ENCODE assay signal across 10 cellular contexts in the genomic region with DNA sequence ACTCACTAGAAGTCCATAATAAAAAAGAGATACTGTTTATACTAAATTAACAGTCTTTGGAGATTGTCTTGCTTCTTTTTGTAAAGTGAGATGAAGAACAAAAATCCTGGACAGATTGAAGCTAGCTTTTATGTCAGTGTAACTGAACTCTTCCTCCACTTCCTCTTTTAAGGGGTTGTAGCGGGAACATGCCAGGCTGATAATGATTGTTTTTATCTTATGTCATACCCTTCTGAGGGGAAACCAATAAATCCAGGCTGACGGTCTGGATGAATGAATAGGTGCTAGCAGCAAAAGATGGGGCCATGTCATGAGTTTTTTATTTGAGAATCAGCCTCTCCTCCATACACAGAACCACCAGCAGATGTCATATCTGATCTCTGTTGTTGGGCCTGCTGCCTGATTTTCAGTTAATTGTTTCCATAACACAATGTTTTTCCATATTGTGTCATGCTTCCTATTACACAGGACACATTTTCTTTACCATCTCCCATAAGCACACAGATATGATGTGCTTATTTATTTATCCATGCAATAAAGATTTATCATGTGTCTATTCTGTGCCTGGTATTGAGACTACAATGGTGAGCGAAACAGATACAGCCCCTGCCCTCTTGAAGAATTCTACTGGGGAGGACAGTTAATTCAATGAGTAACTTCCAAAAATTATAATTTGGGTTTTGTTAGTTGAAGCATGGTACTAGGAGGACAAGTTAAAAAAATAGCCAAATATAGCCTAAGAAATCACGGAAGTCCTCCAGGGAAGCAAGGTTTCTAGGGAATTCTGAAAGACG. TPM values are rescaled to one million over a fixed set of nuclear protein-coding genes. Genes with fewer than 3 reads are reported as not detected.
DNase-seq lines count a peak whose midpoint lies in the region; ATAC-seq, FAIRE-seq and TF ChIP-seq lines count a peak whose summit lies in the region.
"Had no signal": no experiment of that assay in that cellular context is flagged by ENCODE, and none has a peak within 500 bp of the region (broad histone marks: within the 10 kb centered on the region; RNA-seq: fewer than 3 reads in every experiment).

No MANE protein-coding gene starts in this region.

- peaks cover under 1% of the 10 kb centered on the region for H3K4me1 ChIP-seq in Loucy (ENCODE audit: insufficient read depth, low read length, poor library complexity, severe bottlenecking)
- no peaks in the 10 kb centered on the region for H3K4me1 ChIP-seq in kidney (ENCODE audit: control insufficient read depth in 1 of 2, insufficient read depth in 1 of 2, low read depth in 1 of 2, low read length in 2 of 2)
- H3K4me1 ChIP-seq in mesenchymal stem cell (ENCODE audit: control insufficient read depth, insufficient read depth, low read depth, low read length): no peaks in the 10 kb centered on the region

- H3K23ac ChIP-seq in mesenchymal stem cell (ENCODE audit: low read length in 2 of 2): no peak overlapping the region

- H3K27ac ChIP-seq in kidney (ENCODE audit: low read depth in 2 of 2, low read length in 2 of 2) (no peak overlapping the region), mesenchymal stem cell (ENCODE audit: low read length, poor library complexity, severe bottlenecking) (no peak overlapping the region)

- no peak overlapping the region for H2BK5ac ChIP-seq in mesenchymal stem cell (ENCODE audit: low read depth, low read length, poor library complexity, severe bottlenecking)

- H3K9me2 ChIP-seq in Loucy (replicated peaks; ENCODE audit: low read depth, low read length): no peaks in the 10 kb centered on the region

- H3K4me3 ChIP-seq in Loucy (ENCODE audit: low read length, poor library complexity, severe bottlenecking): no peak overlapping the region
- H3K4me3 ChIP-seq in kidney (ENCODE audit: low read length in 2 of 2): no peak overlapping the region
- H3K4me3 ChIP-seq in mesenchymal stem cell (ENCODE audit: insufficient read depth in 1 of 2, low read depth in 1 of 2, low read length in 2 of 2): no peak overlapping the region

- H3K36me3 ChIP-seq in Loucy (ENCODE audit: insufficient read depth, low read length) (no peaks in the 10 kb centered on the region), kidney (ENCODE audit: control insufficient read depth in 1 of 2, insufficient read depth in 2 of 2, low read length in 2 of 2) (no peaks in the 10 kb centered on the region), mesenchymal stem cell (ENCODE audit: control insufficient read depth in 1 of 2, insufficient read depth in 2 of 2, low read depth in 1 of 2, low read length in 2 of 2) (no peaks in the 10 kb centered on the region)

- H3K4me2 ChIP-seq in Loucy (ENCODE audit: low read depth, low read length, poor library complexity, severe bottlenecking) (no peak overlapping the region), mesenchymal stem cell (ENCODE audit: low read length, poor library complexity, severe bottlenecking) (no peak overlapping the region)

- no peak overlapping the region for H4K91ac ChIP-seq in mesenchymal stem cell (ENCODE audit: low read length)

- no peak overlapping the region for H2BK120ac ChIP-seq in mesenchymal stem cell (ENCODE audit: low read depth, low read length)

- FAIRE-seq in kidney (lab: Jason Lieb, UNC): no peak

- DNase-seq in DMS79 (lab: John Stamatoyannopoulos, UW): peak; percentile 19
- peak; percentile 56 for DNase-seq in SK-N-DZ (ENCODE audit: low spot score)
- DNase-seq in kidney: no peak
- no peak for DNase-seq in hippocampal formation (lab: John Stamatoyannopoulos, UW)
- DNase-seq in mesenchymal stem cell: no peak
- no peak for DNase-seq in nucleus accumbens (lab: John Stamatoyannopoulos, UW)
- DNase-seq: activated gamma-delta T cell, NCI-H226 had no signal

- no peaks in the 10 kb centered on the region for H3F3A ChIP-seq in Loucy (ENCODE audit: low read depth)

- H2AK5ac ChIP-seq in mesenchymal stem cell (ENCODE audit: low read length, severe bottlenecking): no peak overlapping the region

- no peak overlapping the region for H3K14ac ChIP-seq in mesenchymal stem cell (ENCODE audit: low read length in 2 of 2)

- WGBS in mesenchymal stem cell: 85% methylated on average over 5 of the region's 5 CpGs

- H3K79me1 ChIP-seq in mesenchymal stem cell (replicated peaks; ENCODE audit: low read length, poor library complexity, severe bottlenecking): no peaks in the 10 kb centered on the region

- no peak overlapping the region for H3K18ac ChIP-seq in mesenchymal stem cell (ENCODE audit: low read depth in 1 of 2, low read length in 2 of 2)

- no peak overlapping the region for H3K4ac ChIP-seq in mesenchymal stem cell (ENCODE audit: low read depth in 1 of 2, low read length in 2 of 2)

- H2AFZ ChIP-seq in Loucy (ENCODE audit: low read length): no peak overlapping the region
- no peak overlapping the region for H2AFZ ChIP-seq in mesenchymal stem cell (ENCODE audit: low read depth, low read length)

- ATAC-seq in GM18870 (IDR thresholded peaks at IDR 0.05; ENCODE audit: unreplicated experiment): no peak

- H3K9ac ChIP-seq in Loucy (ENCODE audit: low read depth, low read length, poor library complexity, severe bottlenecking) (no peak overlapping the region), kidney (ENCODE audit: low read length in 2 of 2) (no peak overlapping the region), mesenchymal stem cell (ENCODE audit: low read length) (no peak overlapping the region)

- H3K9me3 ChIP-seq in Loucy (ENCODE audit: insufficient read depth, low read depth, low read length): no peaks in the 10 kb centered on the region
- H3K9me3 ChIP-seq in kidney (ENCODE audit: control insufficient read depth in 1 of 2, low read length in 2 of 2): no peaks in the 10 kb centered on the region
- no peaks in the 10 kb centered on the region for H3K9me3 ChIP-seq in mesenchymal stem cell (ENCODE audit: control insufficient read depth, low read length)

- H3K79me2 ChIP-seq in Loucy (ENCODE audit: insufficient read depth, low read length): no peaks in the 10 kb centered on the region

- no peaks in the 10 kb centered on the region for H4K20me1 ChIP-seq in Loucy (ENCODE audit: insufficient read depth, low read length, poor library complexity, severe bottlenecking)

- intact Hi-C loops in kidney (cut with DNase I): no loop called here

- no peak overlapping the region for H2BK12ac ChIP-seq in mesenchymal stem cell (ENCODE audit: low read length in 2 of 2)

- H4K8ac ChIP-seq in mesenchymal stem cell (ENCODE audit: low read length): no peak overlapping the region

- H3K27me3 ChIP-seq in Loucy (ENCODE audit: insufficient read depth, low read length, poor library complexity, severe bottlenecking): no peaks in the 10 kb centered on the region
- peaks cover 7 to 11% of the 10 kb centered on the region in 2 experiments for H3K27me3 ChIP-seq in mesenchymal stem cell (ENCODE audit: control insufficient read depth in 1 of 2, insufficient read depth in 1 of 2, low read length in 2 of 2)

- no peak overlapping the region for H2BK15ac ChIP-seq in mesenchymal stem cell (ENCODE audit: low read depth, poor library complexity, severe bottlenecking)

- TF ChIP-seq CTCF in Loucy (conservative IDR thresholded peaks at IDR 0.05; ENCODE audit: low read length) (peak; percentile 62), kidney (IDR thresholded peaks at IDR 0.05; ENCODE audit: borderline replicate concordance, extremely low read depth, insufficient read depth) (peak; percentile 7)

RNA-seq across cellular contexts. Expression of a gene that starts 33.5 kb away (rescaled TPM):
- polyA plus RNA-seq in SK-N-DZ (2014; cell fraction: cytosol; rRNA removed): 28.1 and 36.8 TPM in 2 replicates
- polyA plus RNA-seq in SK-N-DZ (2014; cell fraction: nucleus; rRNA removed): 62.0 and 79.8 TPM in 2 replicates
- 17.7 TPM for total RNA-seq in kidney
- 8.4 TPM for polyA plus RNA-seq in kidney (ENCODE audit: insufficient read depth, low read depth, low replicate concordance)
- 13.6 TPM for polyA plus RNA-seq in mesenchymal stem cell (2013, experiment 1 of 2)
- polyA plus RNA-seq in mesenchymal stem cell (2013, experiment 2 of 2): 13.8 TPM

Comparison
In these comparisons a context has a peak if more than half of its experiments do, and no peak if none do; other contexts are left out.
1. DNase-seq: peak in DMS79 (single experiment) and SK-N-DZ (single experiment); none in kidney (single experiment), hippocampal formation (0 of 2), mesenchymal stem cell (single experiment) and nucleus accumbens (0 of 56).